In the genomic region with DNA sequence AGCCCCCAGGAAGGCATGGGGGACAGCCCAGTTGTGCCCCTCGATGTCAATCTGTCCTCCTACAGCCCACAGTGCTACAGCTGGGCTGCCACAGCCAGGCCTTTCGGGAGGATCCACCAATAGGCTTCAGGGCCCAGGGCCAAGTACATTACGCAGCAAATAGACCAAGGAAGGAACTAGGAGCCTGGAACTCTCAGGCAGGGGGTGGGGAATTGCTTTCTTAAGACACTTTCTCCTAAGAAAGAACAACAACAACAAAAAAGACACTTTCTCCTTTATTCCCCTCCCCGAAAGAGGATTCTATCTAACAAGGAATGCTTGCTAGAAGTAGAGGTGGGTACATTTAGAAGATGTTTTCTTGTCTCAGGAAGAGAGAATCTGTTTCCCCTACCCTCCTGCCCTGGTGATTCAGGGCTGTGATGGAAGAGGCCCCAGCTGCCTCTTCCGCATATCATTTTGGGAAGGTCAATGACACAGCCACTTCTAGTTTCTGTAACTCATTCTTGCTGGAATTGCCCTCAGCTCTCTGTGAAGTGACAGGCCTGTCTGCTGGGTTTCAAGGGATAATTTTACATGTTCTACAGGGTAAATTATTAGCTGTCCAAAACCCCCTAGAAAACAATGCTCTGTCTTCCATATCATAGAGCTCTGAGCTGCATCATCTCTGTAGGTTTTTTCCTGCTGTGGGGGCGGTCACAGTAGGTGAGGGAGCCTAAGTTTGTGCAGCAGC, we compare ENCODE assay signal across 1 cellular context.
TF ChIP-seq lines count a peak whose summit lies in the region.

No MANE protein-coding gene starts in this region.

TF ChIP-seq in K562, 482 proteins besides CTCF, POLR2A, EP300 and RAD21 (continued from another document):
- TF ChIP-seq ZBTB49 (CRISPR knock-in tag; IDR thresholded peaks at IDR 0.05; ENCODE audit: borderline replicate concordance) (no peak), USF1 (CRISPR knock-in tag; IDR thresholded peaks at IDR 0.05) (no peak), ZNF766 (CRISPR knock-in tag; conservative IDR thresholded peaks at IDR 0.05) (0 out of 2 replicates have a peak, but pooled peaks have one; percentile 45), AFF1 (IDR thresholded peaks at IDR 0.05; ENCODE audit: low read depth in 1 of 2, partially characterized antibody in 2 of 2) (peak; percentile 52 to 61), U2AF1 (optimal IDR thresholded peaks at IDR 0.05; ENCODE audit: low read depth, low read length) (no peak), STAG1 (CRISPR knock-in tag; IDR thresholded peaks at IDR 0.05; ENCODE audit: borderline replicate concordance) (no peak), FOXM1 (IDR thresholded peaks at IDR 0.05; ENCODE audit: low read depth) (no peak), FOXM1 (CRISPR knock-in tag; IDR thresholded peaks at IDR 0.05; ENCODE audit: low read depth) (no peak), BRD9 (IDR thresholded peaks at IDR 0.05; ENCODE audit: low read depth, partially characterized antibody) (peak; percentile 39), PHB (CRISPR knock-in tag; IDR thresholded peaks at IDR 0.05) (no peak), HDAC1 (IDR thresholded peaks at IDR 0.05) (peak in 1 of 2 experiments; percentile 21; a peak in 1 of 4 replicates), PPARD (CRISPR knock-in tag; IDR thresholded peaks at IDR 0.05) (no peak), NRF1 (conservative IDR thresholded peaks at IDR 0.05 in 1 of 2, IDR thresholded peaks at IDR 0.05 in 1 of 2) (0 out of 4 replicates have a peak, but pooled peaks of 1 of the 2 experiments have one; percentile 13), ZC3H11A (IDR thresholded peaks at IDR 0.05; ENCODE audit: low read depth, low read length) (no peak), MTF1 (CRISPR knock-in tag; IDR thresholded peaks at IDR 0.05; ENCODE audit: borderline replicate concordance) (no peak), JUND (IDR thresholded peaks at IDR 0.05; ENCODE audit: borderline replicate concordance, low read depth, low read length) (peak; percentile 24), JUND (tag; IDR thresholded peaks at IDR 0.05; ENCODE audit: borderline replicate concordance, low read depth, low read length) (peak; percentile 69; the same call in 2 of the 3 replicates), ZNF124 (CRISPR knock-in tag; IDR thresholded peaks at IDR 0.05) (no peak)
- TF ChIP-seq, protein P1, sequence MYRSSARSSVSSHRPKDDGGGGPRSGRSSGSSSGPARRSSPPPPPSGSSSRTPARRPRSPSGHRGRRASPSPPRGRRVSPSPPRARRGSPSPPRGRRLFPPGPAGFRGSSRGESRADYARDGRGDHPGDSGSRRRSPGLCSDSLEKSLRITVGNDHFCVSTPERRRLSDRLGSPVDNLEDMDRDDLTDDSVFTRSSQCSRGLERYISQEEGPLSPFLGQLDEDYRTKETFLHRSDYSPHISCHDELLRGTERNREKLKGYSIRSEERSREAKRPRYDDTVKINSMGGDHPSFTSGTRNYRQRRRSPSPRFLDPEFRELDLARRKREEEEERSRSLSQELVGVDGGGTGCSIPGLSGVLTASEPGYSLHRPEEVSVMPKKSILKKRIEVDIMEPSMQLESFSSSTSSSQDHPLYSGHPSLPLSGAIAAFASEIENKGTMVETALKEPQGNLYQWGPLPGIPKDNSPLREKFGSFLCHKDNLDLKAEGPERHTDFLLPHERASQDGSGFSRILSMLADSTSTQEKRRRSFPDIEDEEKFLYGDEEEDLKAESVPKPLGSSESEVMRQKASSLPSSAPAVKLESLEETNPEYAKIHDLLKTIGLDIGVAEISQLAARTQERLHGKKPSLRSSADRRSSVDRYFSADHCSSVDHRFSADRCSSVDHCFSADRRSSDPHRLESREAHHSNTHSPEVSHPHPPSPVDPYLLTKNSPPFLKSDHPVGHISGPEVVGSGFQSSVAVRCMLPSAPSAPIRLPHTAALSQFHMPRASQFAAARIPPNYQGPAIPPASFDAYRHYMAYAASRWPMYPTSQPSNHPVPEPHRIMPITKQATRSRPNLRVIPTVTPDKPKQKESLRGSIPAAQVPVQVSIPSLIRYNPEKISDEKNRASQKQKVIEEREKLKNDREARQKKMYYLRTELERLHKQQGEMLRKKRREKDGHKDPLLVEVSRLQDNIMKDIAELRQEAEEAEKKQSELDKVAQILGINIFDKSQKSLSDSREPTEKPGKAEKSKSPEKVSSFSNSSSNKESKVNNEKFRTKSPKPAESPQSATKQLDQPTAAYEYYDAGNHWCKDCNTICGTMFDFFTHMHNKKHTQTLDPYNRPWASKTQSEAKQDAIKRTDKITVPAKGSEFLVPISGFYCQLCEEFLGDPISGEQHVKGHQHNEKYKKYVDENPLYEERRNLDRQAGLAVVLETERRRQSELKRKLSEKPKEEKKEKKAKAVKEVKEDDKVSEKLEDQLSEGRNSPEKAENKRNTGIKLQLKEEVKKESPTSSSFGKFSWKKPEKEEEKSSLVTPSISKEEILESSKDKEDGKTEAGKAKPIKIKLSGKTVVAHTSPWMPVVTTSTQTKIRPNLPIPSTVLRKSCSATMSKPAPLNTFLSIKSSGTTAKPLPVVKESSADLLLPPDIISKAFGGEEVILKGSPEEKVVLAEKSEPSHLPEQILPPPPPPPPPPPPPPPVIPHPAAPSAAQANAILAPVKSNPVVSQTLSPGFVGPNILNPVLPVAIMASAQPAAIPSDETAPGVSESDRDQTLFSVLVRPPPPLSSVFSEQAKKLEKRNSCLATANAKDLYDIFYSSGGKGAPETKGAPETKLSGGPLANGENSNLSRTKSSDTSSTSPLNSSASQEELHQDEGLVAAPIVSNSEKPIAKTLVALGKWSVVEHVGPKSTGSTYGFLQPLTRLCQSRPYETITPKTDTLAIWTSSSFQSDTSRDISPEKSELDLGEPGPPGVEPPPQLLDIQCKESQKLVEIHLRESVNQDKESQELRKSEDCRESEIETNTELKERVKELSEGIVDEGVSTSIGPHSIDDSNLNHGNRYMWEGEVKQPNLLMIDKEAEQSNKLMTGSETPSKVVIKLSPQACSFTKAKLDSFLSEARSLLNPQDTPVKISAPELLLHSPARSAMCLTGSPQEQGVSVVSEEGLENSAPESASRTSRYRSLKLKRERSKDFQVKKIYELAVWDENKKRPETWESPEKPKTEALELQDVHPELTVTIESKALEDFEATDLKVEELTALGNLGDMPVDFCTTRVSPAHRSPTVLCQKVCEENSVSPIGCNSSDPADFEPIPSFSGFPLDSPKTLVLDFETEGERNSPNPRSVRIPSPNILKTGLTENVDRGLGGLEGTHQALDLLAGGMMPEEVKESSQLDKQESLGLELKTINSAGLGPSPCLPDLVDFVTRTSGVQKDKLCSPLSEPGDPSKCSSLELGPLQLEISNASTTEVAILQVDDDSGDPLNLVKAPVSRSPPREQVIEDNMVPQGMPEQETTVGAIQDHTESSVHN (IDR thresholded peaks at IDR 0.05; ENCODE audit: borderline replicate concordance in 1 of 2, low read depth in 1 of 2) = peak in 1 of 2 experiments; percentile 76; a peak in 2 of 4 replicates
TF ChIP-seq in K562: peak in this region for 85.
